ENCODE assay signal across 10 cellular contexts in the genomic region with DNA sequence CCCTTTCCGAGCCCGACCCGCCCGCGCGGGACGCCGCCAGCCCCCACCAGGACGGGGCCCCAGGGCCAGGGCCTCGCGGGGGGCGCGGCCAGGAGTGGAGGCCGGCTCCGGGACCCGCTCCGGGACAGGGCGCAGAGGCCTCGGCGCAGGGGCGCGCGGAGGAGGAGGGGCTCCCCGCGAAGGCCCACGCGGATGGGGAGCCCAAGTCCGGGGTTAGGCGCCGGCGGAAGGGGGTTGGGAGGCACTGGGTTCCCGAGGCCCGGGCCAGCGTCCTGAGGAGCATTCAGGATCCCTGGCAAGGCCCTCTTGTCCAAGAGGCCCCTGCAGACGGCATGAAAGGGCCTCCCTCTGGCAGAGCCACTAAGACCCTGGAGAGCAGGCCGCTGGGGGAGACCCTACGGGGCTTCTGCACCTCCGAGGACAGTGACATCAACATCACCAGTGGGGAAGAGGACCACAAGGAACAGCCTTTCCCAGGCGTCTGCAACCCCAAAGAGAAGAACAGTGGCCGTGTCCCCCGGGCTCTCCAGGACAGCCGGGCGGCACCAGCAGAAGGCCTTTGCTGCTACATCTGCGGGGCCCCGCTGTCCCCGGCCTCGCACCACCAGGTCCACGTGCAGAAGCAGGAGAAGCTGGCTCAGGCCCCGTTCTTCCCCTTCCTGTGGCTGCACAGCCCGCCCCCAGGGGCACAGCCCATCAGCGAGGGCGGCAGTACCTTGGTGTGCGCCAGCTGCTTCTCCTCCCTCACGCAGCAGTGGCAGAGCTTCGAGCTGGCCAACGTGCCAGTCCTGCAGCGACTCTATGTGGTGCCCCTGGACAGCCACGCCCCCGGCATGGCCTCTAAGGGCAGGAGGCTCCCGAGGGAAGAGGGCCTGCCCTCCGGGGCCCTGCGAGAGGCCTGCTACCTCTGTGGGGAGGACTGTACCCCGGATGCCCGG. TPM values are rescaled to one million over a fixed set of nuclear protein-coding genes. Genes with fewer than 3 reads are reported as not detected.
DNase-seq lines count a peak whose midpoint lies in the region; ATAC-seq and TF ChIP-seq lines count a peak whose summit lies in the region.
"Had no signal": no experiment of that assay in that cellular context is flagged by ENCODE, and none has a peak within 500 bp of the region (broad histone marks: within the 10 kb centered on the region; RNA-seq: fewer than 3 reads in every experiment).

No MANE protein-coding gene starts in this region.

- peak overlapping the region; percentile 54 for H3K4me3 Mint-ChIP-seq in activated naive CD4-positive, alpha-beta T cell treated with anti-CD3 and anti-CD28 coated beads, Interleukin-2, amount 50 U/mL, for 24 hours
- H3K4me3 Mint-ChIP-seq in chondrocyte (ENCODE audit: unreplicated experiment) = peak overlapping the region; percentile 52
- H3K4me3 Mint-ChIP-seq: activated T-helper 1 cell treated with anti-CD3 and anti-CD28 coated beads, Interleukin-12 subunit alpha, Interleukin-12 subunit beta, Interleukin-2, Interleukin-4 antibody, amounts not matched to agents 30 ng/mL and 10 ng/mL and 1 ng/mL, durations not matched to agents 14 hours and 24 hours and 36 hours had no signal

- peak overlapping the region; percentile 43 for H4K8ac ChIP-seq in mesenchymal stem cell (ENCODE audit: low read length)

- 42% methylated on average over 57 of the region's 64 CpGs for WGBS in mesenchymal stem cell
- WGBS in urinary bladder = 44% methylated on average over 64 of the region's 64 CpGs

- peak overlapping the region; percentile 65 to 92 for H2BK12ac ChIP-seq in mesenchymal stem cell (ENCODE audit: low read length in 2 of 2)

- H3K4me1 Mint-ChIP-seq in activated naive CD4-positive, alpha-beta T cell treated with anti-CD3 and anti-CD28 coated beads, Interleukin-2, amount 50 U/mL, for 24 hours = no peaks in the 10 kb centered on the region
- peaks cover 50% of the 10 kb centered on the region for H3K4me1 Mint-ChIP-seq in chondrocyte (ENCODE audit: low read depth)

- H2BK120ac ChIP-seq in mesenchymal stem cell (ENCODE audit: low read depth, low read length) = peak overlapping the region; percentile 69

- peak overlapping the region; percentile 82 to 88 for H3K18ac ChIP-seq in mesenchymal stem cell (ENCODE audit: low read depth in 1 of 2, low read length in 2 of 2)

- H3K27ac ChIP-seq in mesenchymal stem cell (ENCODE audit: low read length, poor library complexity, severe bottlenecking) (no peak overlapping the region), urinary bladder (ENCODE audit: low read depth) (no peak overlapping the region)

- peak overlapping the region; percentile 94 for H3K4me2 ChIP-seq in mesenchymal stem cell (ENCODE audit: low read length, poor library complexity, severe bottlenecking)

- H2BK5ac ChIP-seq in mesenchymal stem cell (ENCODE audit: low read depth, low read length, poor library complexity, severe bottlenecking) = no peak overlapping the region

- no peak overlapping the region for H3K27ac Mint-ChIP-seq in activated naive CD4-positive, alpha-beta T cell treated with anti-CD3 and anti-CD28 coated beads, Interleukin-2, amount 50 U/mL, for 24 hours
- H3K27ac Mint-ChIP-seq in chondrocyte (ENCODE audit: unreplicated experiment) = no peak overlapping the region
- H3K27ac Mint-ChIP-seq: activated T-helper 1 cell treated with anti-CD3 and anti-CD28 coated beads, Interleukin-12 subunit alpha, Interleukin-12 subunit beta, Interleukin-2, Interleukin-4 antibody, amounts not matched to agents 30 ng/mL and 10 ng/mL and 1 ng/mL, durations not matched to agents 14 hours and 24 hours and 36 hours; CD14-positive monocyte had no signal

- peak overlapping the region; percentile 54 to 70 for H3K4ac ChIP-seq in mesenchymal stem cell (ENCODE audit: low read depth in 1 of 2, low read length in 2 of 2)

- H3K9me3 ChIP-seq in mesenchymal stem cell (ENCODE audit: control insufficient read depth, low read length) = no peaks in the 10 kb centered on the region

- peaks cover 39% of the 10 kb centered on the region for H3K27me3 Mint-ChIP-seq in activated naive CD4-positive, alpha-beta T cell treated with anti-CD3 and anti-CD28 coated beads, Interleukin-2, amount 50 U/mL, for 24 hours
- no peaks in the 10 kb centered on the region for H3K27me3 Mint-ChIP-seq in chondrocyte (ENCODE audit: low read depth)

- no peak overlapping the region for H2AFZ ChIP-seq in mesenchymal stem cell (ENCODE audit: low read depth, low read length)

- no peaks in the 10 kb centered on the region for H3K36me3 Mint-ChIP-seq in activated naive CD4-positive, alpha-beta T cell treated with anti-CD3 and anti-CD28 coated beads, Interleukin-2, amount 50 U/mL, for 24 hours
- H3K36me3 Mint-ChIP-seq in chondrocyte (ENCODE audit: low read depth) = no peaks in the 10 kb centered on the region

- H3K36me3 ChIP-seq in mesenchymal stem cell (ENCODE audit: control insufficient read depth in 1 of 2, insufficient read depth in 2 of 2, low read depth in 1 of 2, low read length in 2 of 2) (peaks cover 0 to 13% of the 10 kb centered on the region in 2 experiments), urinary bladder (ENCODE audit: insufficient read depth) (no peaks in the 10 kb centered on the region)

- H3K14ac ChIP-seq in mesenchymal stem cell (ENCODE audit: low read length in 2 of 2) = peak overlapping the region in 1 of 2 experiments; percentile 44

- H3K27me3 ChIP-seq in mesenchymal stem cell (ENCODE audit: control insufficient read depth in 1 of 2, insufficient read depth in 1 of 2, low read length in 2 of 2) = peaks cover 0 to 5% of the 10 kb centered on the region in 2 experiments

- H3K4me3 ChIP-seq in mesenchymal stem cell (ENCODE audit: insufficient read depth in 1 of 2, low read depth in 1 of 2, low read length in 2 of 2) (peak overlapping the region; percentile 61 to 82), urinary bladder (ENCODE audit: low read depth, low read length) (peak overlapping the region; percentile 60)

- peak overlapping the region; percentile 84 for H2BK15ac ChIP-seq in mesenchymal stem cell (ENCODE audit: low read depth, poor library complexity, severe bottlenecking)

- no peak for DNase-seq in activated naive CD4-positive, alpha-beta T cell treated with anti-CD3 and anti-CD28 coated beads, Interleukin-2, amount 50 U/mL, for 16 hours
- no peak for DNase-seq in chondrocyte (ENCODE audit: low spot score)
- DNase-seq in mesenchymal stem cell = no peak
- DNase-seq in HuH-7 (ENCODE audit: low spot score) = no peak
- no peak for DNase-seq in midbrain (lab: John Stamatoyannopoulos, UW)

- TF ChIP-seq CTCF in chondrocyte (IDR thresholded peaks at IDR 0.05) = no peak

- ATAC-seq in HG03521 (IDR thresholded peaks at IDR 0.05; ENCODE audit: unreplicated experiment) = no peak

- H3K9ac ChIP-seq in mesenchymal stem cell (ENCODE audit: low read length) = peak overlapping the region; percentile 50

- peak overlapping the region; percentile 12 to 90 for H3K23ac ChIP-seq in mesenchymal stem cell (ENCODE audit: low read length in 2 of 2)

- H4K91ac ChIP-seq in mesenchymal stem cell (ENCODE audit: low read length) = peak overlapping the region; percentile 79

- H3K4me1 ChIP-seq in mesenchymal stem cell (ENCODE audit: control insufficient read depth, insufficient read depth, low read depth, low read length) = peaks cover 73% of the 10 kb centered on the region
- H3K4me1 ChIP-seq in urinary bladder (ENCODE audit: insufficient read depth) = peaks cover 2% of the 10 kb centered on the region

- H2AK5ac ChIP-seq in mesenchymal stem cell (ENCODE audit: low read length, severe bottlenecking) = no peak overlapping the region

- no peaks in the 10 kb centered on the region for H3K9me3 Mint-ChIP-seq in activated naive CD4-positive, alpha-beta T cell treated with anti-CD3 and anti-CD28 coated beads, Interleukin-2, amount 50 U/mL, for 24 hours
- H3K9me3 Mint-ChIP-seq in chondrocyte (ENCODE audit: low read depth) = no peaks in the 10 kb centered on the region
- H3K9me3 Mint-ChIP-seq: activated T-helper 1 cell treated with anti-CD3 and anti-CD28 coated beads, Interleukin-12 subunit alpha, Interleukin-12 subunit beta, Interleukin-2, Interleukin-4 antibody, amounts not matched to agents 30 ng/mL and 10 ng/mL and 1 ng/mL, durations not matched to agents 14 hours and 24 hours and 36 hours had no signal

- peaks cover 18% of the 10 kb centered on the region for H3K79me1 ChIP-seq in mesenchymal stem cell (replicated peaks; ENCODE audit: low read length, poor library complexity, severe bottlenecking)

RNA-seq across cellular contexts. Expression of gene CIBAR2, which starts 58.1 kb away (rescaled TPM):
- total RNA-seq in chondrocyte (not detected in 3 replicates), urinary bladder (not detected)
- polyA plus RNA-seq in mesenchymal stem cell (2013, experiment 1 of 2) = 0.03 TPM
- 0.07 TPM for polyA plus RNA-seq in mesenchymal stem cell (2013, experiment 2 of 2)
- polyA plus RNA-seq in urinary bladder = not detected
- total RNA-seq: activated T-helper 1 cell treated with anti-CD3 and anti-CD28 coated beads, Interleukin-12 subunit alpha, Interleukin-12 subunit beta, Interleukin-2, Interleukin-4 antibody, amounts not matched to agents 30 ng/mL and 10 ng/mL and 1 ng/mL, durations not matched to agents 14 hours and 24 hours and 36 hours had no signal
- polyA plus RNA-seq: CD14-positive monocyte had no signal
